9 cellular contexts compared by ENCODE assay signal in genomic region chr12:113152835-113153814, GRCh38. TPM values are rescaled to one million over a fixed set of nuclear protein-coding genes. Genes with fewer than 3 reads are reported as not detected.
DNase-seq lines count a peak whose midpoint lies in the region; ATAC-seq, FAIRE-seq and TF ChIP-seq lines count a peak whose summit lies in the region.
"Had no signal": no experiment of that assay in that cellular context is flagged by ENCODE, and none has a peak within 500 bp of the region (broad histone marks: within the 10 kb centered on the region; RNA-seq: fewer than 3 reads in every experiment).

No MANE protein-coding gene starts in this region.

- H3K36me3 Mint-ChIP-seq in WTC11, result peaks cover 4% of the 10 kb centered on the region; the same call in 1 of the 2 replicates

- H3K9me2 ChIP-seq in DOHH2 (replicated peaks; ENCODE audit: control insufficient read depth, low read length), result no peaks in the 10 kb centered on the region

- peaks cover 21% of the 10 kb centered on the region for H3K4me1 Mint-ChIP-seq in WTC11

- peak overlapping the region; percentile 67 for H3K4me3 Mint-ChIP-seq in WTC11

- H3K9me3 ChIP-seq in DOHH2 (ENCODE audit: control insufficient read depth, insufficient read depth, low read length) (no peaks in the 10 kb centered on the region), kidney (ENCODE audit: control insufficient read depth in 1 of 2, low read length in 2 of 2) (no peaks in the 10 kb centered on the region), spleen (no peaks in the 10 kb centered on the region)

- peak overlapping the region; percentile 45 for H3K27ac ChIP-seq in DOHH2 (ENCODE audit: low read depth, low read length)
- H3K27ac ChIP-seq in kidney (ENCODE audit: low read depth in 2 of 2, low read length in 2 of 2), result no peak overlapping the region
- H3K27ac ChIP-seq in spleen, result no peak overlapping the region
- H3K27ac ChIP-seq: epithelial cell of prostate had no signal

- H3F3A ChIP-seq in DOHH2 (ENCODE audit: control insufficient read depth, insufficient read depth), result peaks cover 20% of the 10 kb centered on the region

- peaks cover 58% of the 10 kb centered on the region for H3K27me3 Mint-ChIP-seq in WTC11 (ENCODE audit: low read depth)

- no peaks in the 10 kb centered on the region for H3K79me2 ChIP-seq in DOHH2 (ENCODE audit: control insufficient read depth, low read length)

- FAIRE-seq in kidney (lab: Jason Lieb, UNC), result no peak

- H3K36me3 ChIP-seq in DOHH2 (ENCODE audit: control insufficient read depth, low read length) (peaks cover 19% of the 10 kb centered on the region), kidney (ENCODE audit: control insufficient read depth in 1 of 2, insufficient read depth in 2 of 2, low read length in 2 of 2) (peaks cover 0 to 5% of the 10 kb centered on the region in 2 donors), spleen (peaks cover 0 to 18% (median 9%) of the 10 kb centered on the region in 6 donors)

- peak overlapping the region; percentile 71 for H3K4me2 ChIP-seq in DOHH2 (ENCODE audit: low read length)

- TF ChIP-seq POLR2A in spleen (IDR thresholded peaks at IDR 0.05), result no peak

- peak overlapping the region in 1 of 2 donors; percentile 26 for H3K9ac ChIP-seq in kidney (ENCODE audit: low read length in 2 of 2)

- H3K27ac Mint-ChIP-seq in WTC11, result no peak overlapping the region

- TF ChIP-seq CTCF in DOHH2 (IDR thresholded peaks at IDR 0.05; ENCODE audit: low read depth, low read length, poor library complexity, severe bottlenecking), result peak; percentile 75
- TF ChIP-seq CTCF in WTC11 (IDR thresholded peaks at IDR 0.05), result no peak
- peak; percentile 66 for TF ChIP-seq CTCF in kidney (IDR thresholded peaks at IDR 0.05; ENCODE audit: borderline replicate concordance, extremely low read depth, insufficient read depth)
- TF ChIP-seq CTCF in spleen (IDR thresholded peaks at IDR 0.05 in 8 of 11, conservative IDR thresholded peaks at IDR 0.05 in 3 of 11), result peak in 7 of 11 experiments; percentile 35 to 56 (median 44)

- intact Hi-C loops in kidney (cut with DNase I), result no loop called here
- intact Hi-C loops in spleen (cut with DNase I; ENCODE audit: low total_unique reads), result loop anchor here (10.0 kb wide), 1 partner anchor 58 kb away; no protein-coding TSS in a partner anchor

- H3K9me3 Mint-ChIP-seq in WTC11, result no peaks in the 10 kb centered on the region

- peaks cover 49% of the 10 kb centered on the region for H3K4me1 ChIP-seq in DOHH2 (ENCODE audit: control insufficient read depth, low read length)
- peaks cover 0 to 7% of the 10 kb centered on the region in 2 donors for H3K4me1 ChIP-seq in kidney (ENCODE audit: control insufficient read depth in 1 of 2, insufficient read depth in 1 of 2, low read depth in 1 of 2, low read length in 2 of 2)
- H3K4me1 ChIP-seq in spleen, result peaks cover 19 to 44% (median 29%) of the 10 kb centered on the region in 6 donors

- H4K20me1 ChIP-seq in DOHH2 (ENCODE audit: control insufficient read depth, insufficient read depth, low read depth, low read length), result no peaks in the 10 kb centered on the region

- H3K27me3 ChIP-seq in DOHH2 (ENCODE audit: control insufficient read depth, low read length), result peaks cover 3% of the 10 kb centered on the region; the same call in 1 of the 2 replicates
- H3K27me3 ChIP-seq in spleen (replicated peaks in 1 of 7), result peaks cover 0 to 74% (median 27%) of the 10 kb centered on the region in 7 donors

- POLR2A ChIA-PET in WTC11 (lab: Charles Lee), result interaction anchor here (0.5 to 1.5 kb wide), 8 partner anchors 8 to 511 kb away, joined by 3 to 7 read pairs (median 3); no protein-coding TSS in a partner anchor

- 5 to 10% (median 7%) methylated on average over 31 to 70 of the region's 70 CpGs for WGBS in spleen, 5 donors

- CTCF ChIA-PET in WTC11 (lab: Charles Lee), result interaction anchor here (0.6 to 7.3 kb wide), 32 partner anchors 8 to 272 kb away, joined by 3 to 181 read pairs (median 5); partner anchors contain the start of genes DDX54, RASAL1, RITA1 and SLC8B1

- peak overlapping the region; percentile 67 for H3K4me3 ChIP-seq in DOHH2 (ENCODE audit: low read length)
- H3K4me3 ChIP-seq in kidney (ENCODE audit: low read length in 2 of 2), result peak overlapping the region in 1 of 2 donors; percentile 44
- H3K4me3 ChIP-seq in spleen, result peak overlapping the region; percentile 31 to 72 (median 42)

- peak; percentile 67 for DNase-seq in NCI-H2171 (lab: John Stamatoyannopoulos, UW)
- DNase-seq in WTC11 (ENCODE audit: low spot score), result peak; percentile 72
- peak; percentile 75 for DNase-seq in central memory CD4-positive, alpha-beta T cell
- peak; percentile 90 for DNase-seq in kidney
- DNase-seq in spleen, result peak; percentile 86

- ATAC-seq in HG02588 (IDR thresholded peaks at IDR 0.05; ENCODE audit: unreplicated experiment), result peak; percentile 57
- ATAC-seq in WTC11, result peak; percentile 49
- ATAC-seq in GM21526 (IDR thresholded peaks at IDR 0.05; ENCODE audit: low FRiP score, unreplicated experiment), result no peak

TF ChIP-seq in WTC11, 78 proteins besides CTCF, POLR2A, EP300 and RAD21 (continues in another document):
- TF ChIP-seq MAX (CRISPR knock-in tag; IDR thresholded peaks at IDR 0.05) (peak; percentile 64; the same call in 1 of the 2 replicates), ZNF416 (CRISPR knock-in tag; IDR thresholded peaks at IDR 0.05) (0 out of 2 replicates have a peak, but pooled peaks have one; percentile 23), TCF7 (CRISPR knock-in tag; IDR thresholded peaks at IDR 0.05; ENCODE audit: low read depth) (no peak), MYBL2 (CRISPR knock-in tag; IDR thresholded peaks at IDR 0.05) (peak; percentile 52; the same call in 1 of the 2 replicates), NFATC4 (CRISPR knock-in tag; IDR thresholded peaks at IDR 0.05) (no peak), ZNF263 (CRISPR knock-in tag; IDR thresholded peaks at IDR 0.05; ENCODE audit: low read depth) (no peak), MXD4 (CRISPR knock-in tag; IDR thresholded peaks at IDR 0.05; ENCODE audit: borderline replicate concordance) (no peak), TP53 (CRISPR knock-in tag; IDR thresholded peaks at IDR 0.05) (no peak)
- TF ChIP-seq, protein P1, sequence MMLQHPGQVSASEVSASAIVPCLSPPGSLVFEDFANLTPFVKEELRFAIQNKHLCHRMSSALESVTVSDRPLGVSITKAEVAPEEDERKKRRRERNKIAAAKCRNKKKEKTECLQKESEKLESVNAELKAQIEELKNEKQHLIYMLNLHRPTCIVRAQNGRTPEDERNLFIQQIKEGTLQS (CRISPR knock-in tag; conservative IDR thresholded peaks at IDR 0.05), result no peak
- TF ChIP-seq, protein P2, sequence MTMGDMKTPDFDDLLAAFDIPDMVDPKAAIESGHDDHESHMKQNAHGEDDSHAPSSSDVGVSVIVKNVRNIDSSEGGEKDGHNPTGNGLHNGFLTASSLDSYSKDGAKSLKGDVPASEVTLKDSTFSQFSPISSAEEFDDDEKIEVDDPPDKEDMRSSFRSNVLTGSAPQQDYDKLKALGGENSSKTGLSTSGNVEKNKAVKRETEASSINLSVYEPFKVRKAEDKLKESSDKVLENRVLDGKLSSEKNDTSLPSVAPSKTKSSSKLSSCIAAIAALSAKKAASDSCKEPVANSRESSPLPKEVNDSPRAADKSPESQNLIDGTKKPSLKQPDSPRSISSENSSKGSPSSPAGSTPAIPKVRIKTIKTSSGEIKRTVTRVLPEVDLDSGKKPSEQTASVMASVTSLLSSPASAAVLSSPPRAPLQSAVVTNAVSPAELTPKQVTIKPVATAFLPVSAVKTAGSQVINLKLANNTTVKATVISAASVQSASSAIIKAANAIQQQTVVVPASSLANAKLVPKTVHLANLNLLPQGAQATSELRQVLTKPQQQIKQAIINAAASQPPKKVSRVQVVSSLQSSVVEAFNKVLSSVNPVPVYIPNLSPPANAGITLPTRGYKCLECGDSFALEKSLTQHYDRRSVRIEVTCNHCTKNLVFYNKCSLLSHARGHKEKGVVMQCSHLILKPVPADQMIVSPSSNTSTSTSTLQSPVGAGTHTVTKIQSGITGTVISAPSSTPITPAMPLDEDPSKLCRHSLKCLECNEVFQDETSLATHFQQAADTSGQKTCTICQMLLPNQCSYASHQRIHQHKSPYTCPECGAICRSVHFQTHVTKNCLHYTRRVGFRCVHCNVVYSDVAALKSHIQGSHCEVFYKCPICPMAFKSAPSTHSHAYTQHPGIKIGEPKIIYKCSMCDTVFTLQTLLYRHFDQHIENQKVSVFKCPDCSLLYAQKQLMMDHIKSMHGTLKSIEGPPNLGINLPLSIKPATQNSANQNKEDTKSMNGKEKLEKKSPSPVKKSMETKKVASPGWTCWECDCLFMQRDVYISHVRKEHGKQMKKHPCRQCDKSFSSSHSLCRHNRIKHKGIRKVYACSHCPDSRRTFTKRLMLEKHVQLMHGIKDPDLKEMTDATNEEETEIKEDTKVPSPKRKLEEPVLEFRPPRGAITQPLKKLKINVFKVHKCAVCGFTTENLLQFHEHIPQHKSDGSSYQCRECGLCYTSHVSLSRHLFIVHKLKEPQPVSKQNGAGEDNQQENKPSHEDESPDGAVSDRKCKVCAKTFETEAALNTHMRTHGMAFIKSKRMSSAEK (CRISPR knock-in tag; IDR thresholded peaks at IDR 0.05; ENCODE audit: borderline replicate concordance), result no peak

RNA-seq across cellular contexts. Expression of gene CFAP73, which starts 3.6 kb away (rescaled TPM):
- total RNA-seq in WTC11 (2021) (0.30 to 0.94 TPM (median 0.37 TPM) in 3 replicates), kidney (2.4 TPM), spleen (not detected)
- polyA plus RNA-seq in kidney (ENCODE audit: insufficient read depth, low read depth, low replicate concordance) (0.52 TPM), spleen (under 1 TPM; 0.64 to 0.71 (median 0.70) TPM)

RNA-seq across cellular contexts. Expression of gene RASAL1, which starts 17.6 kb away (rescaled TPM):
- total RNA-seq in WTC11 (2021) (6.9 to 8.1 TPM (median 8.0 TPM) in 3 replicates), kidney (58.3 TPM), spleen (1 to 10 TPM in 1 of 7 donors, under 1 TPM in 4, not detected in 2; 0.13 to 1.7 (median 0.57) TPM)
- polyA plus RNA-seq in kidney (ENCODE audit: insufficient read depth, low read depth, low replicate concordance) (23.5 TPM), spleen (1 to 10 TPM in 1 of 3 donors, under 1 TPM in 2; 0.58 to 1.1 (median 0.91) TPM)

RNA-seq across cellular contexts. Expression of gene DDX54, which starts 32.2 kb away (rescaled TPM):
- total RNA-seq in WTC11 (2021) (120 to 151 TPM (median 123 TPM) in 3 replicates), kidney (62.0 TPM), spleen (10 to 100 TPM; 44.4 to 73.1 (median 59.8) TPM)
- polyA plus RNA-seq in kidney (ENCODE audit: insufficient read depth, low read depth, low replicate concordance) (55.4 TPM), spleen (10 to 100 TPM; 47.9 to 80.3 (median 69.9) TPM)

RNA-seq across cellular contexts. Expression of gene RITA1, which starts 32.4 kb away (rescaled TPM):
- total RNA-seq in WTC11 (2021) (26.4 to 29.3 TPM (median 27.1 TPM) in 3 replicates), kidney (14.6 TPM), spleen (10 to 100 TPM; 11.1 to 15.6 (median 11.9) TPM)
- polyA plus RNA-seq in kidney (ENCODE audit: insufficient read depth, low read depth, low replicate concordance) (31.6 TPM), spleen (10 to 100 TPM in 2 of 3 donors, 1 to 10 TPM in 1; 9.0 to 15.5 (median 13.0) TPM)
